In genomic region chr19:953501-954271, GRCh38 we compare ENCODE assay signal across 11 cellular contexts. TPM values are rescaled to one million over a fixed set of nuclear protein-coding genes. Genes with fewer than 3 reads are reported as not detected.
DNase-seq lines count a peak whose midpoint lies in the region; ATAC-seq lines count a peak whose summit lies in the region.
"Had no signal": no experiment of that assay in that cellular context is flagged by ENCODE, and none has a peak within 500 bp of the region (broad histone marks: within the 10 kb centered on the region; RNA-seq: fewer than 3 reads in every experiment).

No MANE protein-coding gene starts in this region.

- H4K91ac ChIP-seq in neuronal stem cell (ENCODE audit: low read depth, low read length, poor library complexity), result peak overlapping the region; percentile 72

- peaks cover 18% of the 10 kb centered on the region for H3K79me1 ChIP-seq in neuronal stem cell (ENCODE audit: low read depth, low read length)

- peak overlapping the region; percentile 76 for H3K4ac ChIP-seq in neuronal stem cell (ENCODE audit: low read length)

- no peak for DNase-seq in CD4-positive, CD25-positive, alpha-beta regulatory T cell
- DNase-seq in neuronal stem cell (ENCODE audit: low spot score) (no peak), hippocampal formation (lab: John Stamatoyannopoulos, UW) (no peak)
- DNase-seq in stimulated activated naive CD4-positive, alpha-beta T cell treated with Interleukin-2 at 50 U/mL for 16 hours (lab: John Stamatoyannopoulos, UW), result no peak
- DNase-seq in activated CD4-positive, alpha-beta T cell treated with anti-CD3 and anti-CD28 coated beads, Interleukin-2, amount 50 U/mL, for 4 hours, result no peak
- DNase-seq: activated effector memory CD4-positive, alpha-beta T cell treated with Interleukin-2 at 50 U/mL for 16 hours; NCI-H1417 treated with DMSO at 0.1 percent for 48 hours had no signal

- no peak overlapping the region for H4K8ac ChIP-seq in neuronal stem cell (ENCODE audit: low read depth, low read length)

- no peak overlapping the region for H3K4me3 ChIP-seq in CD4-positive, CD25-positive, alpha-beta regulatory T cell (ENCODE audit: low read depth, low read length)
- H3K4me3 ChIP-seq in HUES6 (ENCODE audit: low read depth, low read length), result no peak overlapping the region; the same call in 1 of the 2 replicates
- no peak overlapping the region for H3K4me3 ChIP-seq in endocrine pancreas (ENCODE audit: control insufficient read depth, insufficient read depth, low read length)
- no peak overlapping the region for H3K4me3 ChIP-seq in neuronal stem cell (ENCODE audit: low read length in 2 of 2)

- peak overlapping the region; percentile 96 for H3K18ac ChIP-seq in neuronal stem cell (ENCODE audit: low read length)

- peak overlapping the region; percentile 95 for H2AK5ac ChIP-seq in neuronal stem cell (ENCODE audit: low read depth, low read length)

- no peaks in the 10 kb centered on the region for H3K9me3 Mint-ChIP-seq in CD4-positive, CD25-positive, alpha-beta regulatory T cell

- no peaks in the 10 kb centered on the region for H3K9me3 ChIP-seq in CD4-positive, CD25-positive, alpha-beta regulatory T cell (ENCODE audit: control insufficient read depth in 2 of 2, low read length in 2 of 2)
- H3K9me3 ChIP-seq in HUES6 (ENCODE audit: control insufficient read depth, insufficient read depth, low read depth, low read length) (no peaks in the 10 kb centered on the region), endocrine pancreas (ENCODE audit: control insufficient read depth, low read length) (no peaks in the 10 kb centered on the region), neuronal stem cell (replicated peaks in 1 of 2; ENCODE audit: control insufficient read depth in 2 of 2, insufficient read depth in 1 of 2, low read depth in 1 of 2, low read length in 2 of 2) (no peaks in the 10 kb centered on the region)

- no peak overlapping the region for H2AFZ ChIP-seq in neuronal stem cell (ENCODE audit: low read length)

- peak overlapping the region; percentile 71 for H2BK15ac ChIP-seq in neuronal stem cell (ENCODE audit: low read length)

- no peaks in the 10 kb centered on the region for H3K27me3 Mint-ChIP-seq in CD4-positive, CD25-positive, alpha-beta regulatory T cell

- WGBS in neuronal stem cell (ENCODE audit: extremely low coverage in 2 of 2, insufficient read length in 2 of 2, insufficient replicate concordance in 1 of 2), 2 donors, result no CpG with 5 or more reads among the region's 30 CpGs

- H3K4me3 Mint-ChIP-seq in CD4-positive, CD25-positive, alpha-beta regulatory T cell, result peak overlapping the region in 2 of 4 donors; percentile 51 to 57

- H3K4me2 ChIP-seq in neuronal stem cell (ENCODE audit: insufficient read depth, low read length, poor library complexity, severe bottlenecking), result peak overlapping the region; percentile 25

- no peak for ATAC-seq in CD4-positive, CD25-positive, alpha-beta regulatory T cell (ENCODE audit: low read depth in 2 of 2)
- no peak for ATAC-seq in GM21390 (IDR thresholded peaks at IDR 0.05; ENCODE audit: unreplicated experiment)

- peak overlapping the region; percentile 8 for H3K14ac ChIP-seq in neuronal stem cell (ENCODE audit: low read length)

- peaks cover 13% of the 10 kb centered on the region for H3K4me1 ChIP-seq in CD4-positive, CD25-positive, alpha-beta regulatory T cell (ENCODE audit: control insufficient read depth, insufficient read depth, low read length, poor library complexity, severe bottlenecking)
- H3K4me1 ChIP-seq in HUES6 (ENCODE audit: control insufficient read depth, insufficient read depth, low read length), result peaks cover 47% of the 10 kb centered on the region
- H3K4me1 ChIP-seq in endocrine pancreas (ENCODE audit: control insufficient read depth, insufficient read depth, low read length), result no peaks in the 10 kb centered on the region
- peaks cover 35 to 38% of the 10 kb centered on the region in 2 donors for H3K4me1 ChIP-seq in neuronal stem cell (ENCODE audit: control insufficient read depth in 2 of 2, insufficient read depth in 1 of 2, low read depth in 1 of 2, low read length in 2 of 2)

- no peaks in the 10 kb centered on the region for H3K36me3 Mint-ChIP-seq in CD4-positive, CD25-positive, alpha-beta regulatory T cell

- no peaks in the 10 kb centered on the region for H3K36me3 ChIP-seq in CD4-positive, CD25-positive, alpha-beta regulatory T cell (ENCODE audit: control insufficient read depth, insufficient read depth, low read length)
- H3K36me3 ChIP-seq in HUES6 (ENCODE audit: control insufficient read depth, insufficient read depth, low read length) (0 out of 2 replicates have a peak, but pooled peaks cover 2% of the 10 kb centered on the region), endocrine pancreas (ENCODE audit: control insufficient read depth, insufficient read depth, low read length) (no peaks in the 10 kb centered on the region), neuronal stem cell (replicated peaks in 1 of 2; ENCODE audit: control insufficient read depth in 2 of 2, insufficient read depth in 2 of 2, low read length in 2 of 2) (peaks cover 0 to 3% of the 10 kb centered on the region in 2 donors)

- peak overlapping the region; percentile 96 for H2BK5ac ChIP-seq in neuronal stem cell (ENCODE audit: low read length)

- no peaks in the 10 kb centered on the region for H3K27me3 ChIP-seq in CD4-positive, CD25-positive, alpha-beta regulatory T cell (ENCODE audit: control insufficient read depth, insufficient read depth, low read length)
- no peaks in the 10 kb centered on the region for H3K27me3 ChIP-seq in HUES6 (ENCODE audit: control insufficient read depth, insufficient read depth, low read length)
- H3K27me3 ChIP-seq in endocrine pancreas (ENCODE audit: control insufficient read depth, insufficient read depth, low read length), result no peaks in the 10 kb centered on the region
- no peaks in the 10 kb centered on the region for H3K27me3 ChIP-seq in neuronal stem cell (ENCODE audit: control insufficient read depth in 3 of 3, insufficient read depth in 3 of 3, low read depth in 1 of 3, low read length in 3 of 3)

- peak overlapping the region; percentile 94 for H2BK120ac ChIP-seq in neuronal stem cell (ENCODE audit: low read depth, low read length)

- peak overlapping the region; percentile 34 for H3K9ac ChIP-seq in HUES6 (ENCODE audit: low read length)
- H3K9ac ChIP-seq in endocrine pancreas (ENCODE audit: control insufficient read depth, insufficient read depth, low read length), result peak overlapping the region; percentile 19
- no peak overlapping the region for H3K9ac ChIP-seq in neuronal stem cell (ENCODE audit: low read depth, low read length, poor library complexity)

- peak overlapping the region; percentile 55 for H3K23ac ChIP-seq in neuronal stem cell (ENCODE audit: low read depth, low read length, poor library complexity)

- H3K27ac ChIP-seq in CD4-positive, CD25-positive, alpha-beta regulatory T cell (ENCODE audit: insufficient read depth, low read length, poor library complexity, severe bottlenecking), result no peak overlapping the region
- H3K27ac ChIP-seq in HUES6 (ENCODE audit: low read depth, low read length), result peak overlapping the region; percentile 96
- peak overlapping the region; percentile 96 for H3K27ac ChIP-seq in neuronal stem cell (replicated peaks; ENCODE audit: low read length)

- H3K4me1 Mint-ChIP-seq in CD4-positive, CD25-positive, alpha-beta regulatory T cell, result peaks cover 0 to 14% (median 2%) of the 10 kb centered on the region in 4 donors

- peak overlapping the region in 2 of 3 donors; percentile 67 to 69 for H3K27ac Mint-ChIP-seq in CD4-positive, CD25-positive, alpha-beta regulatory T cell

- H2BK12ac ChIP-seq in neuronal stem cell (ENCODE audit: low read length), result peak overlapping the region; percentile 47

RNA-seq across cellular contexts. Expression of gene ARID3A, which starts 27.9 kb away (rescaled TPM):
- total RNA-seq in CD4-positive, CD25-positive, alpha-beta regulatory T cell, result 14.4 TPM
- polyA plus RNA-seq in CD4-positive, CD25-positive, alpha-beta regulatory T cell, result 1 to 10 TPM in 2 of 4 donors, under 1 TPM in 2; 0.63 to 1.4 (median 0.99) TPM
- 61.6 TPM for polyA plus RNA-seq in neuronal stem cell (2013, experiment 1 of 2)
- 65.4 TPM for polyA plus RNA-seq in neuronal stem cell (2013, experiment 2 of 2)

RNA-seq across cellular contexts. Expression of gene WDR18, which starts 30.5 kb away (rescaled TPM):
- total RNA-seq in CD4-positive, CD25-positive, alpha-beta regulatory T cell, result 23.8 TPM
- 10 to 100 TPM; 55.4 to 71.1 (median 64.9) TPM for polyA plus RNA-seq in CD4-positive, CD25-positive, alpha-beta regulatory T cell
- 42.0 TPM for polyA plus RNA-seq in neuronal stem cell (2013, experiment 1 of 2)
- 41.4 TPM for polyA plus RNA-seq in neuronal stem cell (2013, experiment 2 of 2)

RNA-seq across cellular contexts. Expression of gene KISS1R, which starts 36.6 kb away (rescaled TPM):
- 0.86 TPM for total RNA-seq in CD4-positive, CD25-positive, alpha-beta regulatory T cell
- 1 to 10 TPM in 1 of 4 donors, under 1 TPM in 2, not detected in 1; 0.21 to 1.2 (median 0.48) TPM for polyA plus RNA-seq in CD4-positive, CD25-positive, alpha-beta regulatory T cell
- 0.29 TPM for polyA plus RNA-seq in neuronal stem cell (2013, experiment 1 of 2)
- 0.39 TPM for polyA plus RNA-seq in neuronal stem cell (2013, experiment 2 of 2)
- total RNA-seq: SK-MEL-5 had no signal

RNA-seq across cellular contexts. Expression of gene R3HDM4, which starts 40.7 kb away (rescaled TPM):
- total RNA-seq in CD4-positive, CD25-positive, alpha-beta regulatory T cell, result 266 TPM
- 100 to 1,000 TPM; 249 to 283 (median 267) TPM for polyA plus RNA-seq in CD4-positive, CD25-positive, alpha-beta regulatory T cell
- 52.8 TPM for polyA plus RNA-seq in neuronal stem cell (2013, experiment 1 of 2)
- polyA plus RNA-seq in neuronal stem cell (2013, experiment 2 of 2), result 52.4 TPM

RNA-seq across cellular contexts. Expression of gene GRIN3B, which starts 46.5 kb away (rescaled TPM):
- total RNA-seq in CD4-positive, CD25-positive, alpha-beta regulatory T cell, result not detected
- polyA plus RNA-seq in CD4-positive, CD25-positive, alpha-beta regulatory T cell, result not detected
- polyA plus RNA-seq in neuronal stem cell (2013, experiment 1 of 2), result 4.2 TPM
- 3.9 TPM for polyA plus RNA-seq in neuronal stem cell (2013, experiment 2 of 2)
